In genomic region chr1:33057095-33057494, GRCh38 we compare ENCODE assay signal across 2 cellular contexts.
TF ChIP-seq lines count a peak whose summit lies in the region.

No MANE protein-coding gene starts in this region.

TF ChIP-seq in HepG2, 621 proteins besides CTCF, POLR2A, EP300 and RAD21:
- TF ChIP-seq MAFK (conservative IDR thresholded peaks at IDR 0.05 in 1 of 2, IDR thresholded peaks at IDR 0.05 in 1 of 2; ENCODE audit: low read length in 2 of 2) (peak; percentile 7 to 16; a peak in 1 of 4 replicates), KDM3A (CRISPR knock-in tag; IDR thresholded peaks at IDR 0.05; ENCODE audit: low read depth) (no peak), RBAK (CRISPR knock-in tag; IDR thresholded peaks at IDR 0.05) (0 out of 2 replicates have a peak, but pooled peaks have one; percentile 70), MYNN (CRISPR knock-in tag; IDR thresholded peaks at IDR 0.05; ENCODE audit: low read depth) (no peak)

TF ChIP-seq in GM12878, 131 proteins besides CTCF, POLR2A, EP300 and RAD21:
- TF ChIP-seq SIN3A (IDR thresholded peaks at IDR 0.05; ENCODE audit: low read depth, low read length) (no peak), SRF (IDR thresholded peaks at IDR 0.05; ENCODE audit: low read depth in 2 of 2, low read length in 2 of 2) (no peak), IKZF1 (conservative IDR thresholded peaks at IDR 0.05) (no peak), TCF3 (IDR thresholded peaks at IDR 0.05; ENCODE audit: borderline replicate concordance, insufficient read depth, low read depth, low read length) (no peak), CBX5 (IDR thresholded peaks at IDR 0.05; ENCODE audit: low read depth) (no peak), SUZ12 (IDR thresholded peaks at IDR 0.05; ENCODE audit: unreplicated experiment) (no peak), CBX3 (IDR thresholded peaks at IDR 0.05; ENCODE audit: borderline replicate concordance, low read depth) (no peak), TARDBP (IDR thresholded peaks at IDR 0.05; ENCODE audit: borderline replicate concordance) (no peak), IRF5 (IDR thresholded peaks at IDR 0.05; ENCODE audit: borderline replicate concordance) (no peak), PAX8 (IDR thresholded peaks at IDR 0.05) (no peak), ZBTB4 (CRISPR knock-in tag; IDR thresholded peaks at IDR 0.05) (no peak), CHD2 (IDR thresholded peaks at IDR 0.05; ENCODE audit: borderline replicate concordance, low read depth, low read length) (no peak), HDAC2 (IDR thresholded peaks at IDR 0.05) (no peak), SMARCA5 (IDR thresholded peaks at IDR 0.05) (no peak), POU2F2 (IDR thresholded peaks at IDR 0.05; ENCODE audit: borderline replicate concordance, low read depth, low read length) (no peak), ZBED1 (IDR thresholded peaks at IDR 0.05; ENCODE audit: borderline replicate concordance) (no peak)
